ENCODE assay signal across 1 cellular context in the genomic region with DNA sequence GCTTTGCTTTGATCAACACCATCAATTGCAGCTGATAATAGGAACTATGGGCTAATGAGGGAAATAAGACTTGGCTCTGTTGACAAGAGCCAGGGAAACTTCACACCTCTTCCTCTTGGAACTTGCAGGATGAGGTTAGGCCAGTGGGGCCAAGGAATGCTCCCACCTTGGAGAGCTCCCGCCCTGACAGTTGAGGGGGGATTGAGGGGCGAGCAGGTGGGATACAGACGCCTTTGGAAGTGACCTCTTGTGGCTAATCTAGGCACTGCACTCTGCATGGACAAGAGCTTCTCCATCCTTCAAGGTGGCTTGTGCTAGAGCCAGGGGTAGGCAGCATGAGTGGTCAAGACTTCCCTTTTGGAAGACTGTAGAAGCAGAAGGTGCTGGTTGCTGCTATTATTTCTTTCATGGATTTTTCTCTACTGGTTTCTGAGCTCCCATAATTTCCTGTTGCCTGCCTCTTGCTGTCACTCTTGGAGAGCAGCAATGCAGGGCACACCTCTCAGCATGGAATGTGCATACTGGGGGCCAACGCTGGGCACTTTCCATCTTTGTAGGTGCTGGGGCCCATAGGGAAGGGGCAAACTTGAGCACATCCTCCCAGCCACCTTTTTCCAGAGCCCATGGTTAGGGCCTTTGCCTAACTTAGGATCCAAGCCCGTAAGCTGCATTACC.
TF ChIP-seq lines count a peak whose summit lies in the region.

No MANE protein-coding gene starts in this region.

TF ChIP-seq in GM12891, 5 proteins besides CTCF, POLR2A, EP300 and RAD21 (continued from another document):
- TF ChIP-seq PAX5 (IDR thresholded peaks at IDR 0.05; ENCODE audit: insufficient read depth, low read length, severe bottlenecking) (no peak), TAF1 (IDR thresholded peaks at IDR 0.05; ENCODE audit: low read depth, low read length) (no peak)
TF ChIP-seq in GM12891: peak in this region for 0.
